19 cellular contexts compared by ENCODE assay signal in genomic region chr10:31656820-31657470, GRCh38.
DNase-seq lines count a peak whose midpoint lies in the region; ATAC-seq and TF ChIP-seq lines count a peak whose summit lies in the region.
"Had no signal": no experiment of that assay in that cellular context is flagged by ENCODE, and none has a peak within 500 bp of the region (broad histone marks: within the 10 kb centered on the region; RNA-seq: fewer than 3 reads in every experiment).

No MANE protein-coding gene starts in this region.

- WGBS in SK-N-SH (ENCODE audit: low lambda C conversion rate), result 22% methylated on average over 1 of the region's 1 CpG

- H3K4me3 ChIP-seq in left ventricle myocardium inferior (no peak overlapping the region), rectal smooth muscle tissue (ENCODE audit: low read length) (no peak overlapping the region), SK-N-SH (ENCODE audit: low read depth in 2 of 2, low read length in 1 of 2) (no peak overlapping the region)
- H3K4me3 ChIP-seq: body of pancreas, thyroid gland had no signal

- H3K9ac ChIP-seq in rectal smooth muscle tissue (ENCODE audit: low read length), result no peak overlapping the region
- no peak overlapping the region for H3K9ac ChIP-seq in SK-N-SH

- POLR2A ChIA-PET in activated CD4-positive, alpha-beta memory T cell treated with anti-CD3 and anti-CD28 coated beads for 36 hours (lab: Charles Lee), result no interaction called here
- POLR2A ChIA-PET in SK-N-SH (lab: Yijun Ruan, JAX), result no interaction called here

- H3K4me1 ChIP-seq in left ventricle myocardium inferior, result peaks cover 7% of the 10 kb centered on the region
- H3K4me1 ChIP-seq in rectal smooth muscle tissue (ENCODE audit: control insufficient read depth, insufficient read depth, low read length), result peaks cover 28% of the 10 kb centered on the region
- H3K4me1 ChIP-seq in SK-N-SH (ENCODE audit: control insufficient read depth in 1 of 2, insufficient read depth in 2 of 2, low read depth in 1 of 2, low read length in 1 of 2), result peaks cover 0 to 6% of the 10 kb centered on the region in 2 experiments; a peak in 1 of 4 replicates
- H3K4me1 ChIP-seq: body of pancreas, thyroid gland had no signal

- H3K27ac Mint-ChIP-seq in activated naive CD4-positive, alpha-beta T cell treated with anti-CD3 and anti-CD28 coated beads, Interleukin-2, amount 10 ng/mL, durations not matched to agents 7 days and 5 days, result no peak overlapping the region
- no peak overlapping the region for H3K27ac Mint-ChIP-seq in activated CD4-positive, alpha-beta memory T cell treated with anti-CD3 and anti-CD28 coated beads for 36 hours

- no peaks in the 10 kb centered on the region for H3K79me2 ChIP-seq in SK-N-SH (ENCODE audit: insufficient read depth)

- ATAC-seq in Right ventricle myocardium inferior, result peak; percentile 90

- TF ChIP-seq CTCF in left ventricle myocardium inferior (IDR thresholded peaks at IDR 0.05; ENCODE audit: borderline replicate concordance) (no peak), SK-N-SH (IDR thresholded peaks at IDR 0.05) (no peak)

- DNase-seq in Right ventricle myocardium inferior (ENCODE audit: missing footprints) (no peak), cardiac septum (ENCODE audit: low spot score) (no peak), left ventricle myocardium inferior (no peak), NCI-H1092 (lab: John Stamatoyannopoulos, UW) (no peak), SK-N-SH (no peak)
- DNase-seq in activated naive CD4-positive, alpha-beta T cell treated with anti-CD3 and anti-CD28 coated beads, Interleukin-2, amount 10 ng/mL, durations not matched to agents 7 days and 5 days, result no peak
- DNase-seq in activated CD4-positive, alpha-beta memory T cell treated with anti-CD3 and anti-CD28 coated beads for 36 hours, result no peak
- DNase-seq: 8988T; activated CD4-positive, alpha-beta T cell treated with anti-CD3 and anti-CD28 coated beads for 4 hours; activated CD8-positive, alpha-beta memory T cell treated with anti-CD3 and anti-CD28 coated beads, Interleukin-2, amount 50 U/mL, for 48 hours; activated naive CD4-positive, alpha-beta T cell; body of pancreas; NCI-H1930; NCI-H510A; stimulated activated CD4-positive, alpha-beta T cell treated with anti-CD3 and anti-CD28 coated beads, Interleukin-4, amount 100 ng/mL, for 4 hours; T1000; thyroid gland had no signal

- no peak for TF ChIP-seq EP300 in SK-N-SH (IDR thresholded peaks at IDR 0.05; ENCODE audit: borderline replicate concordance in 1 of 2, low read depth in 1 of 2, low read length in 1 of 2)

- H3K36me3 Mint-ChIP-seq in activated naive CD4-positive, alpha-beta T cell treated with anti-CD3 and anti-CD28 coated beads, Interleukin-2, amount 10 ng/mL, durations not matched to agents 7 days and 5 days, result no peaks in the 10 kb centered on the region
- no peaks in the 10 kb centered on the region for H3K36me3 Mint-ChIP-seq in activated CD4-positive, alpha-beta memory T cell treated with anti-CD3 and anti-CD28 coated beads for 36 hours

- H3K4me3 Mint-ChIP-seq in activated naive CD4-positive, alpha-beta T cell treated with anti-CD3 and anti-CD28 coated beads, Interleukin-2, amount 10 ng/mL, durations not matched to agents 7 days and 5 days, result no peak overlapping the region
- H3K4me3 Mint-ChIP-seq in activated CD4-positive, alpha-beta memory T cell treated with anti-CD3 and anti-CD28 coated beads for 36 hours, result no peak overlapping the region
- H3K4me3 Mint-ChIP-seq: neural crest cell had no signal

- H3K36me3 ChIP-seq in left ventricle myocardium inferior (no peaks in the 10 kb centered on the region), rectal smooth muscle tissue (ENCODE audit: control insufficient read depth, insufficient read depth, low read length) (no peaks in the 10 kb centered on the region), SK-N-SH (replicated peaks in 1 of 2; ENCODE audit: control insufficient read depth in 1 of 2, insufficient read depth in 2 of 2, low read length in 1 of 2) (no peaks in the 10 kb centered on the region)
- H3K36me3 ChIP-seq: thyroid gland had no signal

- no peaks in the 10 kb centered on the region for H3K27me3 ChIP-seq in left ventricle myocardium inferior (ENCODE audit: low read depth)
- H3K27me3 ChIP-seq in rectal smooth muscle tissue (ENCODE audit: control insufficient read depth, insufficient read depth, low read length), result no peaks in the 10 kb centered on the region
- no peaks in the 10 kb centered on the region for H3K27me3 ChIP-seq in SK-N-SH (ENCODE audit: insufficient read depth)
- H3K27me3 ChIP-seq: body of pancreas, thyroid gland had no signal

- H3K4me2 ChIP-seq in SK-N-SH, result no peak overlapping the region

- no peaks in the 10 kb centered on the region for H3K9me3 Mint-ChIP-seq in activated naive CD4-positive, alpha-beta T cell treated with anti-CD3 and anti-CD28 coated beads, Interleukin-2, amount 10 ng/mL, durations not matched to agents 7 days and 5 days
- H3K9me3 Mint-ChIP-seq in activated CD4-positive, alpha-beta memory T cell treated with anti-CD3 and anti-CD28 coated beads for 36 hours, result no peaks in the 10 kb centered on the region
- H3K9me3 Mint-ChIP-seq: neural crest cell had no signal

- H3K4me1 Mint-ChIP-seq in activated naive CD4-positive, alpha-beta T cell treated with anti-CD3 and anti-CD28 coated beads, Interleukin-2, amount 10 ng/mL, durations not matched to agents 7 days and 5 days, result no peaks in the 10 kb centered on the region
- H3K4me1 Mint-ChIP-seq in activated CD4-positive, alpha-beta memory T cell treated with anti-CD3 and anti-CD28 coated beads for 36 hours (ENCODE audit: low read depth), result no peaks in the 10 kb centered on the region
- H3K4me1 Mint-ChIP-seq: neural crest cell had no signal

- H3K9me2 ChIP-seq in SK-N-SH, result no peaks in the 10 kb centered on the region

- H4K20me1 ChIP-seq in SK-N-SH (ENCODE audit: insufficient read depth), result no peaks in the 10 kb centered on the region

- intact Hi-C loops in Right ventricle myocardium inferior (cut with DNase I), result loop anchor here (5.0 kb wide), 1 partner anchor 35 kb away; no protein-coding TSS in a partner anchor
- intact Hi-C loops in cardiac septum (cut with DNase I), result loop anchor here (5.0 kb wide), 1 partner anchor 35 kb away; no protein-coding TSS in a partner anchor
- intact Hi-C loops in left ventricle myocardium inferior (cut with micrococcal nuclease), result no loop called here
- intact Hi-C loops in activated CD4-positive, alpha-beta memory T cell treated with anti-CD3 and anti-CD28 coated beads for 36 hours (cut with micrococcal nuclease), result no loop called here

- peaks cover 5% of the 10 kb centered on the region for H3K27me3 Mint-ChIP-seq in activated naive CD4-positive, alpha-beta T cell treated with anti-CD3 and anti-CD28 coated beads, Interleukin-2, amount 10 ng/mL, durations not matched to agents 7 days and 5 days
- peaks cover 13% of the 10 kb centered on the region for H3K27me3 Mint-ChIP-seq in activated CD4-positive, alpha-beta memory T cell treated with anti-CD3 and anti-CD28 coated beads for 36 hours

- H3K27ac ChIP-seq in left ventricle myocardium inferior (replicated peaks) (peak overlapping the region; percentile 72), rectal smooth muscle tissue (ENCODE audit: low read depth, low read length) (peak overlapping the region; percentile 27), SK-N-SH (ENCODE audit: low read depth in 2 of 2, low read length in 1 of 2) (no peak overlapping the region)
- H3K27ac ChIP-seq: thyroid gland had no signal

- H2AFZ ChIP-seq in SK-N-SH (ENCODE audit: low read depth), result no peak overlapping the region

- no peak for TF ChIP-seq RAD21 in SK-N-SH (IDR thresholded peaks at IDR 0.05; ENCODE audit: low read length)

- no peaks in the 10 kb centered on the region for H3F3A ChIP-seq in SK-N-SH (replicated peaks; ENCODE audit: insufficient read depth)

- H3K9me3 ChIP-seq in left ventricle myocardium inferior (replicated peaks), result peaks cover 8% of the 10 kb centered on the region
- H3K9me3 ChIP-seq in SK-N-SH, result no peaks in the 10 kb centered on the region
- H3K9me3 ChIP-seq: body of pancreas, thyroid gland had no signal

- CTCF ChIA-PET in activated naive CD4-positive, alpha-beta T cell treated with anti-CD3 and anti-CD28 coated beads, Interleukin-2, amount 10 ng/mL, durations not matched to agents 7 days and 5 days (lab: Charles Lee), result no interaction called here
- CTCF ChIA-PET in activated CD4-positive, alpha-beta memory T cell treated with anti-CD3 and anti-CD28 coated beads for 36 hours (lab: Charles Lee), result no interaction called here
- CTCF ChIA-PET in SK-N-SH (lab: Yijun Ruan, JAX), result interaction anchor here (0.6 kb wide), 1 partner anchor 344 kb away, joined by 3 read pairs; no protein-coding TSS in a partner anchor

TF ChIP-seq in SK-N-SH, 30 proteins besides CTCF, POLR2A, EP300 and RAD21 (continues in another document):
- no peak for TF ChIP-seq CHD2 (IDR thresholded peaks at IDR 0.05; ENCODE audit: low read length, partially characterized antibody)
- no peak for TF ChIP-seq MAX (IDR thresholded peaks at IDR 0.05; ENCODE audit: low read depth)
- no peak for TF ChIP-seq NFIC (IDR thresholded peaks at IDR 0.05; ENCODE audit: borderline replicate concordance)
- no peak for TF ChIP-seq FOXM1 (IDR thresholded peaks at IDR 0.05; ENCODE audit: low read depth)
- TF ChIP-seq POLR2AphosphoS5 (IDR thresholded peaks at IDR 0.05; ENCODE audit: low read depth, low read length), result no peak
- TF ChIP-seq PBX3 (IDR thresholded peaks at IDR 0.05), result no peak
- no peak for TF ChIP-seq SIN3A (IDR thresholded peaks at IDR 0.05; ENCODE audit: borderline replicate concordance, low read depth, low read length)
- TF ChIP-seq TAF1 (IDR thresholded peaks at IDR 0.05; ENCODE audit: borderline replicate concordance, low read depth, low read length), result no peak
- no peak for TF ChIP-seq RCOR1 (IDR thresholded peaks at IDR 0.05; ENCODE audit: low read length)

Comparison
In these comparisons a context has a peak if more than half of its experiments do, and no peak if none do; other contexts are left out.
1. intact Hi-C loops: an anchor here in Right ventricle myocardium inferior (5.0 kb wide) and cardiac septum (5.0 kb wide); none called in left ventricle myocardium inferior and activated CD4-positive, alpha-beta memory T cell treated with anti-CD3 and anti-CD28 coated beads for 36 hours.
2. H3K27ac ChIP-seq: peak in left ventricle myocardium inferior (single experiment) and rectal smooth muscle tissue (single experiment); none in SK-N-SH (0 of 2).